ENCODE assay signal across 21 cellular contexts in the genomic region with DNA sequence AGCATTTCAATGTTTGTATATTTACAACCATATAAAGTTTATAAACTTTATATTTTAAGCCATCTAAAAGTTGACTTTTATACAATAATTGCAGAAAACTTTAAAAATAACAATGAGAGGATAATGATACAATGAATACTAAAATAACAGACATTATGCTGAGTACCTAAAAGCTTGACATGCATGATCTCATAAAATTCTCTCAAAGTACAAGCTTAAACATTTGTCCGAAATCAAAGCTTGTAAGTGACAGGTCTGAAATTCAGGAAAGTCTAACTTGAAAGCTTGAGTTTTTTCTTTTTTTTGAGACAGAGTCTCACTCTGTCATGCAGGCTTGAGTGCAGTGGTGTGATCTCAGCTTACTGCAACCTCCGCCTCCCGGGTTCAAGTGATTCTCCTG.
A peak's percentile ranks its signal among the peaks of the same experiment; 100 is the strongest.
DNase-seq lines count a peak whose midpoint lies in the region; ATAC-seq, FAIRE-seq and TF ChIP-seq lines count a peak whose summit lies in the region.
"Had no signal": no experiment of that assay in that cellular context is flagged by ENCODE, and none has a peak within 500 bp of the region (broad histone marks: within the 10 kb centered on the region; RNA-seq: fewer than 3 reads in every experiment).

No MANE protein-coding gene starts in this region.

- H3K36me3 ChIP-seq in right atrium auricular region (peaks cover 22% of the 10 kb centered on the region), osteoblast (ENCODE audit: insufficient read depth, low read length) (peaks cover 25% of the 10 kb centered on the region), thoracic aorta (no peaks in the 10 kb centered on the region)

- FAIRE-seq in RCC 7860 (lab: Jason Lieb, UNC), result peak; percentile 8
- FAIRE-seq: D721Med, GM12892, GM19239, H1 had no signal

- H4K20me1 ChIP-seq in osteoblast (ENCODE audit: insufficient read depth, low read length), result peaks cover 28% of the 10 kb centered on the region

- TF ChIP-seq CTCF in right atrium auricular region (IDR thresholded peaks at IDR 0.05) (no peak), osteoblast (IDR thresholded peaks at IDR 0.05; ENCODE audit: extremely low read depth, low read depth, low read length) (no peak), thoracic aorta (IDR thresholded peaks at IDR 0.05) (no peak), mesothelial cell of epicardium (IDR thresholded peaks at IDR 0.05; ENCODE audit: unreplicated experiment) (no peak), foreskin keratinocyte (conservative IDR thresholded peaks at IDR 0.05) (no peak)

- no peaks in the 10 kb centered on the region for H3K27me3 Mint-ChIP-seq in mesothelial cell of epicardium (ENCODE audit: low read depth)

- no peak overlapping the region for H3K27ac Mint-ChIP-seq in mesothelial cell of epicardium
- H3K27ac Mint-ChIP-seq: CD14-positive monocyte; CD8-positive, alpha-beta T cell had no signal

- H3K9me3 Mint-ChIP-seq in mesothelial cell of epicardium, result no peaks in the 10 kb centered on the region
- H3K9me3 Mint-ChIP-seq: CD14-positive monocyte; CD8-positive, alpha-beta T cell; HFFc6 had no signal

- H3K4me1 ChIP-seq in right atrium auricular region (peaks cover 0 to 6% of the 10 kb centered on the region in 2 donors), osteoblast (ENCODE audit: insufficient read depth, low read length) (peaks cover 30% of the 10 kb centered on the region), thoracic aorta (ENCODE audit: control insufficient read depth in 1 of 2, low read depth in 2 of 2) (peaks cover 12 to 46% of the 10 kb centered on the region in 2 donors), foreskin keratinocyte (peaks cover 22% of the 10 kb centered on the region)

- ATAC-seq in thoracic aorta (ENCODE audit: insufficient number of reproducible peaks, low FRiP score, low read depth), result no peak
- no peak for ATAC-seq in foreskin keratinocyte
- no peak for ATAC-seq in GM19397 (IDR thresholded peaks at IDR 0.05; ENCODE audit: unreplicated experiment)
- ATAC-seq: CD8-positive, alpha-beta T cell had no signal

- H3K4me2 ChIP-seq in osteoblast (ENCODE audit: insufficient read depth, low read length), result no peak overlapping the region

- DNase-seq in right atrium auricular region (ENCODE audit: low spot score) (no peak), cardiac septum (ENCODE audit: low spot score) (no peak), RCC 7860 (ENCODE audit: low spot score) (no peak), osteoblast (ENCODE audit: insufficient read length, low spot score, missing footprints) (peak; percentile 62), thoracic aorta (ENCODE audit: low spot score) (no peak), mesothelial cell of epicardium (ENCODE audit: low spot score in 2 of 2, unreplicated experiment in 2 of 2) (no peak), foreskin keratinocyte (no peak)
- DNase-seq: CD8-positive, alpha-beta T cell; COR-L47; DMS153; DMS79 treated with DMSO at 0.1 percent for 48 hours; EL; GDM1; HFFc6 had no signal

- H3K4me3 Mint-ChIP-seq in mesothelial cell of epicardium, result no peak overlapping the region
- H3K4me3 Mint-ChIP-seq: CD14-positive monocyte; CD8-positive, alpha-beta T cell; HFFc6 had no signal

- H3K9me3 ChIP-seq in right atrium auricular region (no peaks in the 10 kb centered on the region), osteoblast (ENCODE audit: low read depth, low read length) (no peaks in the 10 kb centered on the region), thoracic aorta (no peaks in the 10 kb centered on the region)
- H3K9me3 ChIP-seq: HAP-1 had no signal

- no peak overlapping the region for H3K4me3 ChIP-seq in right atrium auricular region
- no peak overlapping the region for H3K4me3 ChIP-seq in osteoblast (ENCODE audit: insufficient read depth, low read length)
- no peak overlapping the region for H3K4me3 ChIP-seq in thoracic aorta
- H3K4me3 ChIP-seq: HAP-1 had no signal

- H3K27me3 ChIP-seq in right atrium auricular region (no peaks in the 10 kb centered on the region), osteoblast (ENCODE audit: insufficient read depth, low read length) (no peaks in the 10 kb centered on the region), thoracic aorta (replicated peaks; ENCODE audit: insufficient read depth) (no peaks in the 10 kb centered on the region), foreskin keratinocyte (no peaks in the 10 kb centered on the region)

- H3K79me2 ChIP-seq in osteoblast (ENCODE audit: insufficient read depth, low read length), result peaks cover 13% of the 10 kb centered on the region

- H3K36me3 Mint-ChIP-seq in mesothelial cell of epicardium, result peaks cover 39% of the 10 kb centered on the region
- H3K36me3 Mint-ChIP-seq: CD14-positive monocyte; CD8-positive, alpha-beta T cell had no signal

- peak overlapping the region; percentile 69 to 83 for H3K27ac ChIP-seq in right atrium auricular region
- H3K27ac ChIP-seq in osteoblast (ENCODE audit: low read depth, low read length), result no peak overlapping the region
- H3K27ac ChIP-seq in thoracic aorta, result peak overlapping the region; percentile 49 to 56
- no peak overlapping the region for H3K27ac ChIP-seq in foreskin keratinocyte

- H3K4me1 Mint-ChIP-seq in mesothelial cell of epicardium, result peaks cover 18% of the 10 kb centered on the region
- H3K4me1 Mint-ChIP-seq: CD14-positive monocyte had no signal

- intact Hi-C loops in cardiac septum (cut with DNase I), result no loop called here

- H2AFZ ChIP-seq in osteoblast (ENCODE audit: low read length), result no peak overlapping the region

Comparison
In these comparisons a context has a peak if more than half of its experiments do, and no peak if none do; other contexts are left out.
1. H3K27ac ChIP-seq: peak in right atrium auricular region (2 of 2) and thoracic aorta (2 of 2); none in osteoblast (single experiment) and foreskin keratinocyte (single experiment).